ENCODE assay signal across 12 cellular contexts in the genomic region with DNA sequence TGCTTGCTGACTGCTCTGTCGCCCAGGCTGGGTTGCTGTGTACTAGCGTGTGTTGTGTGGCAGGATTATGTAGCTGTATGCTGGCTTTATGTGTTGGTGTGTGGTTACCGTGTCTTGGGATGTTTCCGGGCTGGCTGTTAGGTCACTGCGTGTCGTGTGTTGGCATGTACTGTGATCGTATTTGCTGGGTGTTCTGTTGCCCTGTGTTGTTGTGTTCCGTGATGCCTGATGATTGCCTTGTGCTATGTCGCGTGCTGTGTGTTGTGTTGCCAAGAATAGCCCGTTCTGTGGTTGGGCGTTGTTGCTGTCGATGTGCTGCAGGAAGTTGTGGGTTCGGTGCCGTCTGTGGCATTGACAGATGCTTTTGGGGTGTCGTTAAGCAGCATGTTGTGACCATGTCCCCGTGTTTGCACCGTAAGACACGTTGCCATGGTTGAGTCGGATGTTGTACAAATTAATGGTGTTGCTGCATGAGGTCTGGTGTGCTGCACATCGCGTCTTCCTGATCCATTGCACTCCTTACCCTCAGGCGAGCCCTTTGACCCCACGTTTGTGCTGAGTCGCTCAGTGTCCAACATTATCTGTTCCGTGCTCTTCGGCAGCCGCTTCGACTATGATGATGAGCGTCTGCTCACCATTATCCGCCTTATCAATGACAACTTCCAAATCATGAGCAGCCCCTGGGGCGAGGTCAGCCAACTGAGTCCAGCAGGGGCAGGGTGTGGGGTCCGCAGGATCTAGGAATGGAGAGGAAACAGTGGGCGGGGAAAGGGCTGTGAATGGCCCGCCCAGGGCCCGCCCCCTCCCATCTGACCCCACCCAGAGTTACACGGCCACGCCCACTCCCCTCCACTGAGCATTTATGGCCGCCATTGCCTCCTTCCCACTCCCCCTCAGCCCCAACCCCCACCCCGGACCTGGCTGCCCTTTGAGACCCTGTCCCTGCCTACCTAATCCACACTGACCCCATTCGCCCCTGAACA. TPM values are rescaled to one million over a fixed set of nuclear protein-coding genes. Genes with fewer than 3 reads are reported as not detected.
DNase-seq lines count a peak whose midpoint lies in the region; ATAC-seq and TF ChIP-seq lines count a peak whose summit lies in the region.
"Not testable (repeated sequence)": the region's sequence is repeated elsewhere in the genome, so short reads cannot be mapped to it uniquely, and the experiment has no call there.
"Had no signal": no experiment of that assay in that cellular context is flagged by ENCODE, and none has a peak within 500 bp of the region (broad histone marks: within the 10 kb centered on the region; RNA-seq: fewer than 3 reads in every experiment).

No MANE protein-coding gene starts in this region.

- H3K36me3 Mint-ChIP-seq in Caco-2 (ENCODE audit: insufficient read depth, unreplicated experiment); activated naive CD8-positive, alpha-beta T cell treated with anti-CD3 and anti-CD28 coated beads for 36 hours; memory B cell: not testable (repeated sequence)

- H3K9me3 ChIP-seq in Caco-2, result not testable (repeated sequence)

- H3K27ac Mint-ChIP-seq in Caco-2 (ENCODE audit: unreplicated experiment), result peak overlapping the region; percentile 16
- H3K27ac Mint-ChIP-seq in activated naive CD8-positive, alpha-beta T cell treated with anti-CD3 and anti-CD28 coated beads for 36 hours, result peak overlapping the region; percentile 36
- H3K27ac Mint-ChIP-seq in memory B cell, result peak overlapping the region; percentile 11

- not testable (repeated sequence) for H3K27me3 ChIP-seq in Caco-2 (replicated peaks; ENCODE audit: control insufficient read depth, insufficient read depth, low read length)

- not testable (repeated sequence) for H3K9me3 Mint-ChIP-seq in Caco-2 (ENCODE audit: unreplicated experiment); activated naive CD8-positive, alpha-beta T cell treated with anti-CD3 and anti-CD28 coated beads for 36 hours; memory B cell

- BruUV-seq in Caco-2 (replicated peaks; lab: Mats Ljungman, UMichigan), result not testable (repeated sequence)

- not testable (repeated sequence) for DNase-seq in Caco-2; memory B cell (ENCODE audit: low spot score in 2 of 2)
- DNase-seq in NOMO-1 treated with DMSO at 0.1 percent for 48 hours (lab: John Stamatoyannopoulos, UW; ENCODE audit: unreplicated experiment), result peak; percentile 57
- peak; percentile 42 for DNase-seq in activated CD4-positive, CD25-positive, alpha-beta regulatory T cell treated with anti-CD3 and anti-CD28 coated beads, Interleukin-2, amount 50 U/mL, for 72 hours
- peak; percentile 64 for DNase-seq in activated T-cell treated with anti-CD3 and anti-CD28 coated beads, Interleukin-2, amount 50 U/mL, for 1 hour
- DNase-seq in activated naive CD8-positive, alpha-beta T cell treated with anti-CD3 and anti-CD28 coated beads for 36 hours, result peak; percentile 25
- peak in 2 of 3 donors; percentile 21 to 50 for DNase-seq in stimulated activated CD4-positive, alpha-beta T cell treated with anti-CD3 and anti-CD28 coated beads, TNF-alpha, amount 100 ng/mL, for 1 hour (ENCODE audit: low read depth in 3 of 3, low spot score in 1 of 3)
- DNase-seq in stimulated activated naive CD8-positive, alpha-beta T cell treated with anti-CD3 and anti-CD28 coated beads, Interleukin-15, Interleukin-2, amounts not matched to agents 100 U/mL and 50 U/mL, for 24 hours, result peak; percentile 37

- CTCF ChIA-PET in Caco-2 (lab: Charles Lee), result not testable (repeated sequence)

- ATAC-seq in memory B cell (ENCODE audit: low read depth), result peak; percentile 66
- peak; percentile 45 for ATAC-seq in stimulated activated naive CD8-positive, alpha-beta T cell treated with anti-CD3 and anti-CD28 coated beads, Interleukin-15, Interleukin-2, amounts not matched to agents 100 U/mL and 50 U/mL, for 24 hours

- not testable (repeated sequence) for H3K4me1 Mint-ChIP-seq in Caco-2 (ENCODE audit: low read depth, unreplicated experiment)
- H3K4me1 Mint-ChIP-seq in activated naive CD8-positive, alpha-beta T cell treated with anti-CD3 and anti-CD28 coated beads for 36 hours, result peaks cover 16% of the 10 kb centered on the region
- H3K4me1 Mint-ChIP-seq in memory B cell, result peaks cover 10% of the 10 kb centered on the region

- H3K36me3 ChIP-seq in Caco-2 (ENCODE audit: control insufficient read depth, insufficient read depth, low read length), result not testable (repeated sequence)

- H3K4me3 ChIP-seq in Caco-2 (ENCODE audit: low read depth, low read length), result not testable (repeated sequence)

- TF ChIP-seq CTCF in Caco-2 (IDR thresholded peaks at IDR 0.05; ENCODE audit: insufficient read depth in 1 of 2, low read depth in 1 of 2, low read length in 1 of 2, severe bottlenecking in 1 of 2, unreplicated experiment in 1 of 2), result not testable (repeated sequence)

- H3K27me3 Mint-ChIP-seq in Caco-2 (ENCODE audit: insufficient read depth, unreplicated experiment); activated naive CD8-positive, alpha-beta T cell treated with anti-CD3 and anti-CD28 coated beads for 36 hours: not testable (repeated sequence)
- peaks cover 20% of the 10 kb centered on the region for H3K27me3 Mint-ChIP-seq in memory B cell

- POLR2A ChIA-PET in Caco-2 (lab: Charles Lee), result not testable (repeated sequence)

- H3K4me3 Mint-ChIP-seq in Caco-2 (ENCODE audit: unreplicated experiment); memory B cell: not testable (repeated sequence)
- H3K4me3 Mint-ChIP-seq in activated naive CD8-positive, alpha-beta T cell treated with anti-CD3 and anti-CD28 coated beads for 36 hours, result peak overlapping the region; percentile 16

- intact Hi-C loops in Caco-2 (cut with micrococcal nuclease; ENCODE audit: unreplicated experiment), result not testable (repeated sequence)

- H3K4me1 ChIP-seq in Caco-2, result not testable (repeated sequence)

RNA-seq across cellular contexts. Expression of gene CYP2F1, which starts 7.0 kb away (rescaled TPM):
- not detected in 2 replicates for total RNA-seq in Caco-2 (2022)
- not detected for total RNA-seq in activated naive CD8-positive, alpha-beta T cell treated with anti-CD3 and anti-CD28 coated beads for 36 hours
- total RNA-seq: activated B cell treated with CpG ODN at 0.5 μM for 24 hours, gastroesophageal sphincter, HT1080, tibial nerve had no signal

RNA-seq across cellular contexts. Expression of gene CYP2A13, which starts 33.0 kb away (rescaled TPM):
- not detected in 2 replicates for total RNA-seq in Caco-2 (2022)
- total RNA-seq in activated naive CD8-positive, alpha-beta T cell treated with anti-CD3 and anti-CD28 coated beads for 36 hours, result not detected
- total RNA-seq: activated B cell treated with CpG ODN at 0.5 μM for 24 hours, gastroesophageal sphincter, HT1080, tibial nerve had no signal
